8 cellular contexts compared by ENCODE assay signal in genomic region chr19:36573020-36573947, GRCh38. TPM values are rescaled to one million over a fixed set of nuclear protein-coding genes. Genes with fewer than 3 reads are reported as not detected.
A peak's percentile ranks its signal among the peaks of the same experiment; 100 is the strongest.
DNase-seq lines count a peak whose midpoint lies in the region; ATAC-seq, FAIRE-seq and TF ChIP-seq lines count a peak whose summit lies in the region.

Gene ZNF529 (minus strand): TSS chr19:36573292. CDS start chr19:36572346, 946 bp downstream.

- no peaks in the 10 kb centered on the region for H3K27me3 Mint-ChIP-seq in Caco-2 (ENCODE audit: insufficient read depth, unreplicated experiment)
- no peaks in the 10 kb centered on the region for H3K27me3 Mint-ChIP-seq in activated CD8-positive, alpha-beta memory T cell treated with anti-CD3 and anti-CD28 coated beads, Interleukin-2, amount 10 ng/mL, durations not matched to agents 7 days and 5 days

- peak within 1 kb of the TSS; percentile 87 for H3K4me3 Mint-ChIP-seq in Caco-2 (ENCODE audit: unreplicated experiment)
- peak within 1 kb of the TSS; percentile 84 for H3K4me3 Mint-ChIP-seq in activated CD8-positive, alpha-beta memory T cell treated with anti-CD3 and anti-CD28 coated beads, Interleukin-2, amount 10 ng/mL, durations not matched to agents 7 days and 5 days

- peaks cover 25% of the 10 kb centered on the region for H3K4me1 Mint-ChIP-seq in Caco-2 (ENCODE audit: low read depth, unreplicated experiment)
- H3K4me1 Mint-ChIP-seq in activated CD8-positive, alpha-beta memory T cell treated with anti-CD3 and anti-CD28 coated beads, Interleukin-2, amount 10 ng/mL, durations not matched to agents 7 days and 5 days: peaks cover 31% of the 10 kb centered on the region

- POLR2A ChIA-PET in Caco-2 (lab: Charles Lee): interaction anchor here (0.8 to 1.9 kb wide), 9 partner anchors 33 to 358 kb away, joined by 3 to 28 read pairs (median 3); partner anchors contain the start of genes ZNF146, ZNF260, ZNF461 and ZNF566

- intact Hi-C loops in Caco-2 (cut with micrococcal nuclease; ENCODE audit: unreplicated experiment): loop anchor here (1.0 to 10.0 kb wide), 6 partner anchors 45 to 361 kb away; partner anchors contain the start of genes ZNF260, ZNF461, ZNF565 and ZNF566

- peak within 1 kb of the TSS; percentile 74 for H3K4me3 ChIP-seq in Caco-2 (ENCODE audit: low read depth, low read length)

- TF ChIP-seq CTCF in Caco-2 (IDR thresholded peaks at IDR 0.05; ENCODE audit: insufficient read depth in 1 of 2, low read depth in 1 of 2, low read length in 1 of 2, severe bottlenecking in 1 of 2, unreplicated experiment in 1 of 2): peak in 1 of 2 experiments; percentile 7

- H3K9me3 Mint-ChIP-seq in Caco-2 (ENCODE audit: unreplicated experiment): peaks cover 10% of the 10 kb centered on the region
- peaks cover 20% of the 10 kb centered on the region for H3K9me3 Mint-ChIP-seq in activated CD8-positive, alpha-beta memory T cell treated with anti-CD3 and anti-CD28 coated beads, Interleukin-2, amount 10 ng/mL, durations not matched to agents 7 days and 5 days (ENCODE audit: low read depth)

- H3K4me1 ChIP-seq in Caco-2: 0 out of 2 replicates have a peak, but pooled peaks cover 6% of the 10 kb centered on the region

- peak; percentile 95 for DNase-seq in Caco-2
- peak; percentile 88 for DNase-seq in HTR-8/SVneo (ENCODE audit: insufficient read length, low spot score)
- DNase-seq in NOMO-1 treated with dmso at 0.1 percent for 144 hours (lab: John Stamatoyannopoulos, UW; ENCODE audit: unreplicated experiment): peak; percentile 94
- DNase-seq in activated CD8-positive, alpha-beta memory T cell treated with anti-CD3 and anti-CD28 coated beads, Interleukin-2, amount 10 ng/mL, durations not matched to agents 7 days and 5 days: peak; percentile 94
- peak; percentile 95 for DNase-seq in mesenteric fat pad (ENCODE audit: low spot score)
- peak; percentile 60 for DNase-seq in stimulated activated CD8-positive, alpha-beta memory T cell treated with anti-CD3 and anti-CD28 coated beads, Interleukin-15, amount 100 ng/mL, for 24 hours (ENCODE audit: low read depth)

- H3K36me3 ChIP-seq in Caco-2 (ENCODE audit: control insufficient read depth, insufficient read depth, low read length): peaks cover 5% of the 10 kb centered on the region

- no peaks in the 10 kb centered on the region for H3K27me3 ChIP-seq in Caco-2 (replicated peaks; ENCODE audit: control insufficient read depth, insufficient read depth, low read length)

- peak; percentile 85 for ATAC-seq in GM21367 (IDR thresholded peaks at IDR 0.05; ENCODE audit: unreplicated experiment)
- ATAC-seq in activated CD8-positive, alpha-beta memory T cell treated with anti-CD3 and anti-CD28 coated beads, Interleukin-2, amount 10 ng/mL, durations not matched to agents 7 days and 5 days: peak; percentile 90

- H3K9me3 ChIP-seq in Caco-2: peaks cover 5% of the 10 kb centered on the region

- FAIRE-seq in HTR-8/SVneo (lab: Jason Lieb, UNC) (peak; percentile 76), endometrium (lab: Jason Lieb, UNC) (peak; percentile 41)

- BruUV-seq in Caco-2 (replicated peaks; lab: Mats Ljungman, UMichigan): no TSS peak

- H3K27ac Mint-ChIP-seq in Caco-2 (ENCODE audit: unreplicated experiment): peak within 1 kb of the TSS; percentile 93
- H3K27ac Mint-ChIP-seq in activated CD8-positive, alpha-beta memory T cell treated with anti-CD3 and anti-CD28 coated beads, Interleukin-2, amount 10 ng/mL, durations not matched to agents 7 days and 5 days: peak within 1 kb of the TSS; percentile 90

- CTCF ChIA-PET in Caco-2 (lab: Charles Lee): interaction anchor here (1.1 kb wide), 1 partner anchor 445 kb away, joined by 3 read pairs; no protein-coding TSS in a partner anchor
- CTCF ChIA-PET in activated CD8-positive, alpha-beta memory T cell treated with anti-CD3 and anti-CD28 coated beads, Interleukin-2, amount 10 ng/mL, durations not matched to agents 7 days and 5 days (lab: Charles Lee): interaction anchor here (1.0 to 1.9 kb wide), 3 partner anchors 32 to 263 kb away, joined by 3 to 5 read pairs (median 4); partner anchors contain the start of genes ZNF382 and ZNF566

- peaks cover 71% of the 10 kb centered on the region for H3K36me3 Mint-ChIP-seq in Caco-2 (ENCODE audit: insufficient read depth, unreplicated experiment)
- peaks cover 76% of the 10 kb centered on the region for H3K36me3 Mint-ChIP-seq in activated CD8-positive, alpha-beta memory T cell treated with anti-CD3 and anti-CD28 coated beads, Interleukin-2, amount 10 ng/mL, durations not matched to agents 7 days and 5 days

RNA-seq across cellular contexts. Expression of gene ZNF529, which starts in this region (rescaled TPM):
- total RNA-seq in Caco-2 (2022) (5.6 and 10.5 TPM in 2 replicates), mesenteric fat pad (7.4 TPM)
- 10 to 100 TPM; 11.8 to 16.8 TPM for total RNA-seq in activated CD8-positive, alpha-beta memory T cell treated with anti-CD3 and anti-CD28 coated beads, Interleukin-2, amount 10 ng/mL, durations not matched to agents 7 days and 5 days

Comparison
In these comparisons a context has a peak if more than half of its experiments do, and no peak if none do; other contexts are left out.
1. Peak in every context shown above with its lines: DNase-seq, ATAC-seq and H3K4me3 ChIP-seq.